Comparison of ENCODE assay signal across 24 cellular contexts in genomic region chr20:61817061-61817460, GRCh38.
"Had no signal": no experiment of that assay in that cellular context is flagged by ENCODE, and none has a peak within 500 bp of the region (broad histone marks: within the 10 kb centered on the region; RNA-seq: fewer than 3 reads in every experiment).

No MANE protein-coding gene starts in this region.

- H3K36me3 Mint-ChIP-seq: natural killer cell had no signal

- H3K27me3 ChIP-seq: esophagus squamous epithelium, pancreas, right lobe of liver, transverse colon, uterus had no signal

- H3K9me3 Mint-ChIP-seq: effector memory CD8-positive, alpha-beta T cell; natural killer cell; neural crest cell; stimulated activated naive CD8-positive, alpha-beta T cell treated with anti-CD3 and anti-CD28 coated beads, Interleukin-15, amount 100 ng/mL, for 72 hours had no signal

- H3K27ac ChIP-seq: esophagus squamous epithelium, left lung, lower lobe of right lung, pancreas, right lobe of liver, suprapubic skin, transverse colon, upper lobe of right lung, uterus had no signal

- H3K4me1 Mint-ChIP-seq: natural killer cell; neural crest cell; stimulated activated naive CD8-positive, alpha-beta T cell treated with anti-CD3 and anti-CD28 coated beads, Interleukin-15, amount 100 ng/mL, for 72 hours had no signal

- H3K36me3 ChIP-seq: esophagus squamous epithelium, left lung, lower lobe of right lung, pancreas, right lobe of liver, suprapubic skin, transverse colon, upper lobe of right lung, uterus had no signal

- H3K27ac Mint-ChIP-seq: effector memory CD8-positive, alpha-beta T cell; natural killer cell had no signal

- H3K9me3 ChIP-seq: esophagus squamous epithelium, left lung, lower lobe of right lung, pancreas, right lobe of liver, suprapubic skin, transverse colon, upper lobe of right lung, uterus had no signal

- ATAC-seq: effector memory CD8-positive, alpha-beta T cell; left lung; lower lobe of right lung; natural killer cell; pancreas; right lobe of liver; stimulated activated naive CD8-positive, alpha-beta T cell treated with anti-CD3 and anti-CD28 coated beads, Interleukin-15, amount 100 ng/mL, for 72 hours; upper lobe of right lung had no signal

- H3K4me1 ChIP-seq: esophagus squamous epithelium, left lung, lower lobe of right lung, pancreas, right lobe of liver, transverse colon, upper lobe of right lung, uterus had no signal

- DNase-seq: cerebellar nuclear complex; cortex of kidney; effector memory CD8-positive, alpha-beta T cell; erythroblast; esophagus squamous epithelium; foreskin melanocyte; natural killer cell; retina; small intestine; stimulated activated CD4-positive, alpha-beta T cell treated with anti-CD3 and anti-CD28 coated beads, Interleukin-12 subunit alpha, Interleukin-12 subunit beta, amount 100 ng/mL, for 4 hours; stimulated activated CD4-positive, alpha-beta T cell treated with anti-CD3 and anti-CD28 coated beads, Interleukin-1b, Interleukin-23, amount 100 ng/mL, for 48 hours; stimulated activated CD4-positive, alpha-beta T cell treated with anti-CD3 and anti-CD28 coated beads, Interleukin-4, amount 100 ng/mL, for 1 hour; stimulated activated CD8-positive, alpha-beta memory T cell treated with anti-CD3 and anti-CD28 coated beads, Interleukin-4, amount 100 ng/mL, for 48 hours; stimulated activated naive CD4-positive, alpha-beta T cell; stimulated activated naive CD8-positive, alpha-beta T cell treated with anti-CD3 and anti-CD28 coated beads, Interleukin-15, amount 100 ng/mL, for 72 hours; transverse colon; upper lobe of right lung; uterus had no signal

- H3K4me3 ChIP-seq: esophagus squamous epithelium, left lung, lower lobe of right lung, pancreas, right lobe of liver, suprapubic skin, transverse colon, upper lobe of right lung, uterus had no signal

- H3K4me3 Mint-ChIP-seq: effector memory CD8-positive, alpha-beta T cell; natural killer cell; neural crest cell; stimulated activated naive CD8-positive, alpha-beta T cell treated with anti-CD3 and anti-CD28 coated beads, Interleukin-15, amount 100 ng/mL, for 72 hours had no signal

- H3K27me3 Mint-ChIP-seq: stimulated activated naive CD8-positive, alpha-beta T cell treated with anti-CD3 and anti-CD28 coated beads, Interleukin-15, amount 100 ng/mL, for 72 hours had no signal
